24 cellular contexts compared by ENCODE assay signal in genomic region chr11:88375927-88376470, GRCh38.
"Had no signal": no experiment of that assay in that cellular context is flagged by ENCODE, and none has a peak within 500 bp of the region (broad histone marks: within the 10 kb centered on the region; RNA-seq: fewer than 3 reads in every experiment).

No MANE protein-coding gene starts in this region.

- H3K4me1 ChIP-seq: SJCRH30 had no signal

- H3K4me3 Mint-ChIP-seq: activated B cell treated with CpG ODN at 0.5 μM for 24 hours; activated CD4-positive, alpha-beta memory T cell treated with anti-CD3 and anti-CD28 coated beads, Interleukin-2, amount 10 ng/mL, durations not matched to agents 7 days and 5 days; activated T-cell treated with anti-CD3 and anti-CD28 coated beads, Interleukin-2, amount 50 U/mL, for 4 hours had no signal

- H3K27ac ChIP-seq: brain microvascular endothelial cell, cardiac muscle cell, Peyer's patch, RWPE1, SJCRH30 had no signal

- H3K9me3 ChIP-seq: Peyer's patch, SJCRH30, SK-N-SH had no signal

- H3K4me1 Mint-ChIP-seq: activated B cell treated with CpG ODN at 0.5 μM for 24 hours had no signal

- H3K4me3 ChIP-seq: cardiac muscle cell, Peyer's patch, SJCRH30 had no signal

- H3K27me3 Mint-ChIP-seq: activated B cell treated with CpG ODN at 0.5 μM for 24 hours; activated CD4-positive, alpha-beta memory T cell treated with anti-CD3 and anti-CD28 coated beads, Interleukin-2, amount 10 ng/mL, durations not matched to agents 7 days and 5 days had no signal

- ATAC-seq: activated naive CD4-positive, alpha-beta T cell treated with anti-CD3 and anti-CD28 coated beads, Interleukin-2, amount 50 U/mL, for 72 hours; activated T-cell treated with anti-CD3 and anti-CD28 coated beads, Interleukin-2, amount 50 U/mL, for 4 hours had no signal

- H3K27ac Mint-ChIP-seq: activated B cell treated with CpG ODN at 0.5 μM for 24 hours; activated CD4-positive, alpha-beta memory T cell treated with anti-CD3 and anti-CD28 coated beads, Interleukin-2, amount 10 ng/mL, durations not matched to agents 7 days and 5 days; activated naive CD4-positive, alpha-beta T cell treated with anti-CD3 and anti-CD28 coated beads, Interleukin-2, amount 50 U/mL, for 72 hours had no signal

- DNase-seq: activated B cell treated with CpG ODN at 0.5 μM for 24 hours; activated CD4-positive, alpha-beta memory T cell treated with anti-CD3 and anti-CD28 coated beads, Interleukin-2, amount 10 ng/mL, durations not matched to agents 7 days and 5 days; activated CD4-positive, alpha-beta T cell treated with anti-CD3 and anti-CD28 coated beads for 1 hour; activated CD4-positive, alpha-beta T cell treated with anti-CD3 and anti-CD28 coated beads, Interleukin-2, amount 50 U/mL, for 1 hour; activated effector memory CD4-positive, alpha-beta T cell treated with anti-CD3 and anti-CD28 coated beads, Interleukin-2, amount 50 U/mL, for 16 hours; activated naive CD4-positive, alpha-beta T cell treated with Interleukin-2 at 50 U/mL for 16 hours; activated T-cell treated with anti-CD3 and anti-CD28 coated beads, Interleukin-2, amount 50 U/mL, for 4 hours; brain microvascular endothelial cell; KG1; NCI-H1048; NCI-H1930; NCI-H2107; NCI-H2171 treated with DMSO at 0.1 percent for 48 hours; NCI-H226; NCI-H526; NK-92 treated with Interleukin-12 subunit alpha and Interleukin-12 subunit beta, amount 100 ng/mL, for 24 hours; Peyer's patch; Right ventricle myocardium superior; SJCRH30; SK-N-SH; T-helper 1 cell had no signal

- H3K9me3 Mint-ChIP-seq: activated B cell treated with CpG ODN at 0.5 μM for 24 hours; activated CD4-positive, alpha-beta memory T cell treated with anti-CD3 and anti-CD28 coated beads, Interleukin-2, amount 10 ng/mL, durations not matched to agents 7 days and 5 days; activated naive CD4-positive, alpha-beta T cell treated with anti-CD3 and anti-CD28 coated beads, Interleukin-2, amount 50 U/mL, for 72 hours; activated T-cell treated with anti-CD3 and anti-CD28 coated beads, Interleukin-2, amount 50 U/mL, for 4 hours had no signal

- H3K36me3 ChIP-seq: brain microvascular endothelial cell, cardiac muscle cell, Peyer's patch, SJCRH30 had no signal

- H3K27me3 ChIP-seq: brain microvascular endothelial cell, cardiac muscle cell, Peyer's patch, SJCRH30 had no signal
